13 cellular contexts compared by ENCODE assay signal in the genomic region with DNA sequence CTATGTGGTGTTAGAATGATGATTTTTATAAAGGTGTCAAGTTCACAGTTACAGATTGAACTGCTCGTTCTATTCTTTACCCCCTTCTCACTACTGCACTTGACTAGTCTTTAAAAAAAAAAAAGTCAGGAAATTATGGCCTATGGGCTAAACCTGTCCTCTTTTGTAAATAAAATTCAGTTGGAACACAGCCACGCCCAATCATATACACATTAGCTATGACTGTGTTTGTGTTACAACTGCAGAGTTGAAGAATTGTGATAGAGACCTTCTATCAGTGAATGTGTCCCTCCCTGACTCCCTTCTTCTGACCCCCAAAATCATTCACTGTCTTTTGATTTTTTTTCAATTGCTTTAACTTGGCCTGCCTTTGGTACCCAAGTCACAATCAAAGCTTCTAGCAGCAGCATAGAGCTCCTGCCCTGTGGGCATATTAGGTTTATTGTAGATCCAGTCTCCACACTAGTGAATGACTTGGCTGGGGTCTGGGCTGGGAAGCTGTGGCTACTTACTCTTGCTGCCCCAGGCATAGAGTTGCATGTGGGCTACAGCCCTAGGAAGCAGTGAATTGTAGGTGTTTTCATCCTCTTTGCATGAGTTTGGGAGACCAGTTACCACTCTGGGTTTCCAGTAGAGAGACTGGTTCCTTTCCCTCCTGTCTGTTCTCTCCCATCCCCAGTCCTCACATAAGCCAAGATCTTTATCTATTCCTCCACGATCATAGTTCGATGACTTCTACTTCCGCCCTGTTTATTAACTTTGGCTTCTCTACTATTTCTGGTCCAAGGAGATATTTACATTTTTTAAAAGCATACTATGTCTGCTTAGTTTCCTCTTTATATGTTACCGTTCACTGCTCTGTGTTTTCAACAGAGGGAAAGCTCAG.
"Had no signal": no experiment of that assay in that cellular context is flagged by ENCODE, and none has a peak within 500 bp of the region (broad histone marks: within the 10 kb centered on the region; RNA-seq: fewer than 3 reads in every experiment).

No MANE protein-coding gene starts in this region.

- H3K27me3 ChIP-seq: adrenal gland, gastrocnemius medialis, tibial artery had no signal

- H3K4me3 Mint-ChIP-seq: activated CD8-positive, alpha-beta T cell treated with anti-CD3 and anti-CD28 coated beads, Interleukin-2, amount 10 ng/mL, durations not matched to agents 7 days and 5 days; activated naive CD4-positive, alpha-beta T cell treated with anti-CD3 and anti-CD28 coated beads for 36 hours; activated T-helper 17 cell treated with anti-CD3 and anti-CD28 coated beads, Interleukin-2, amount 50 U/mL, for 72 hours; stimulated activated memory B cell treated with anti-CD40 and anti-IgM and Interleukin-4, amounts not matched to agents 10 μg/mL and 1 μg/mL and 100 μg/mL, for 72 hours had no signal

- ATAC-seq: activated CD8-positive, alpha-beta T cell treated with anti-CD3 and anti-CD28 coated beads, Interleukin-2, amount 10 ng/mL, durations not matched to agents 7 days and 5 days; activated T-helper 17 cell treated with anti-CD3 and anti-CD28 coated beads, Interleukin-2, amount 50 U/mL, for 72 hours; gastrocnemius medialis; stimulated activated memory B cell treated with anti-CD40 and anti-IgM and Interleukin-4, amounts not matched to agents 10 μg/mL and 1 μg/mL and 100 μg/mL, for 72 hours had no signal

- H3K9me3 ChIP-seq: adrenal gland, gastrocnemius medialis, tibial artery had no signal

- DNase-seq: activated CD4-positive, alpha-beta T cell treated with anti-CD3 and anti-CD28 coated beads for 4 hours; activated CD8-positive, alpha-beta T cell treated with anti-CD3 and anti-CD28 coated beads, Interleukin-2, amount 10 ng/mL, durations not matched to agents 7 days and 5 days; activated naive CD4-positive, alpha-beta T cell treated with anti-CD3 and anti-CD28 coated beads for 36 hours; adrenal gland; effector CD8-positive, alpha-beta T cell; gastrocnemius medialis; naive B cell; T1000; tibial artery; WERI-Rb-1 had no signal

- H3K36me3 Mint-ChIP-seq: naive B cell; stimulated activated memory B cell treated with anti-CD40 and anti-IgM and Interleukin-4, amounts not matched to agents 10 μg/mL and 1 μg/mL and 100 μg/mL, for 72 hours had no signal

- H3K27ac ChIP-seq: adrenal gland, coronary artery, gastrocnemius medialis, tibial artery, WERI-Rb-1 had no signal

- H3K27me3 Mint-ChIP-seq: naive B cell; stimulated activated memory B cell treated with anti-CD40 and anti-IgM and Interleukin-4, amounts not matched to agents 10 μg/mL and 1 μg/mL and 100 μg/mL, for 72 hours had no signal

- H3K4me1 Mint-ChIP-seq: activated T-helper 17 cell treated with anti-CD3 and anti-CD28 coated beads, Interleukin-2, amount 50 U/mL, for 72 hours; naive B cell; stimulated activated memory B cell treated with anti-CD40 and anti-IgM and Interleukin-4, amounts not matched to agents 10 μg/mL and 1 μg/mL and 100 μg/mL, for 72 hours had no signal

- H3K4me1 ChIP-seq: gastrocnemius medialis, tibial artery had no signal

- H3K36me3 ChIP-seq: adrenal gland, gastrocnemius medialis, tibial artery had no signal

- H3K9me3 Mint-ChIP-seq: activated naive CD4-positive, alpha-beta T cell treated with anti-CD3 and anti-CD28 coated beads for 36 hours; activated T-helper 17 cell treated with anti-CD3 and anti-CD28 coated beads, Interleukin-2, amount 50 U/mL, for 72 hours had no signal

- H3K27ac Mint-ChIP-seq: activated CD8-positive, alpha-beta T cell treated with anti-CD3 and anti-CD28 coated beads, Interleukin-2, amount 10 ng/mL, durations not matched to agents 7 days and 5 days; activated naive CD4-positive, alpha-beta T cell treated with anti-CD3 and anti-CD28 coated beads for 36 hours; activated T-helper 17 cell treated with anti-CD3 and anti-CD28 coated beads, Interleukin-2, amount 50 U/mL, for 72 hours; stimulated activated memory B cell treated with anti-CD40 and anti-IgM and Interleukin-4, amounts not matched to agents 10 μg/mL and 1 μg/mL and 100 μg/mL, for 72 hours had no signal

- H3K4me3 ChIP-seq: adrenal gland, coronary artery, gastrocnemius medialis, tibial artery had no signal
